Comparison of ENCODE assay signal across 10 cellular contexts in the genomic region with DNA sequence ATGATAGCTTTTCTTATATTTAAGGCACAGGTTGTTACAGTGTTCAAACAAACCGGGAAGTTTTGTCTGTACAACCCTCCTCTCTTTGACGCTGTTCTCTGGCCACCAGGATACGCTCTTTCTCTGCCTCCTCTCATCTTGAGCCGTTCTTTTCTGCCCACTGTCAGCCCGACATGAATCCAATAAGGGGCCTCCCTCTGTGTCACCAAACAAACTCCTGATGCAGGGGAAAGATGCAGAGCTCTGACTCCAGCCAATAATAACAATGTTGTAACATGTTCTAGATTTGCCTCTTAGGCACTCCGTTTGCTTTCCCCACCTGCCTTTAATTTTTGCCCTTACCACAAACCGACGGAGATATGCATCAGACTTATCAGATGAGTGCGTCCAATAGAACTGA.
DNase-seq lines count a peak whose midpoint lies in the region; ATAC-seq and TF ChIP-seq lines count a peak whose summit lies in the region.
"Had no signal": no experiment of that assay in that cellular context is flagged by ENCODE, and none has a peak within 500 bp of the region (broad histone marks: within the 10 kb centered on the region; RNA-seq: fewer than 3 reads in every experiment).

No MANE protein-coding gene starts in this region.

- no peak for ATAC-seq in GM21390 (IDR thresholded peaks at IDR 0.05; ENCODE audit: unreplicated experiment)

- H3K4me2 ChIP-seq in SK-N-SH = peak overlapping the region; percentile 66

- TF ChIP-seq RAD21 in SK-N-SH (IDR thresholded peaks at IDR 0.05; ENCODE audit: low read length) = peak; percentile 46

- H3K27me3 ChIP-seq in SK-N-SH (ENCODE audit: insufficient read depth) = peaks cover 7% of the 10 kb centered on the region; the same call in 1 of the 2 replicates

- H4K20me1 ChIP-seq in SK-N-SH (ENCODE audit: insufficient read depth) = no peaks in the 10 kb centered on the region

- H2AFZ ChIP-seq in SK-N-SH (ENCODE audit: low read depth) = peak overlapping the region; percentile 63; the same call in 1 of the 2 replicates

- no peaks in the 10 kb centered on the region for H3K79me2 ChIP-seq in SK-N-SH (ENCODE audit: insufficient read depth)

- peak overlapping the region; percentile 64; the same call in 1 of the 2 replicates for H3K9ac ChIP-seq in SK-N-SH

- H3K36me3 ChIP-seq in SK-N-SH (replicated peaks in 1 of 2; ENCODE audit: control insufficient read depth in 1 of 2, insufficient read depth in 2 of 2, low read length in 1 of 2) = no peaks in the 10 kb centered on the region

- POLR2A ChIA-PET in SK-N-SH (lab: Yijun Ruan, JAX) = no interaction called here

- 21% methylated on average over 9 of the region's 9 CpGs for WGBS in SK-N-SH (ENCODE audit: low lambda C conversion rate)

- H3K9me2 ChIP-seq in SK-N-SH = no peaks in the 10 kb centered on the region

- H3F3A ChIP-seq in SK-N-SH (replicated peaks; ENCODE audit: insufficient read depth) = peaks cover 17% of the 10 kb centered on the region

- TF ChIP-seq CTCF in SK-N-SH (IDR thresholded peaks at IDR 0.05) (peak; percentile 68), fibroblast of villous mesenchyme (IDR thresholded peaks at IDR 0.05; ENCODE audit: insufficient read depth, low read depth, low read length) (peak; percentile 47), retinal pigment epithelial cell (conservative IDR thresholded peaks at IDR 0.05; ENCODE audit: low read depth, low read length) (peak; percentile 61)

- H3K27ac ChIP-seq in SK-N-SH (ENCODE audit: low read depth in 2 of 2, low read length in 1 of 2) (peak overlapping the region in 1 of 2 experiments; percentile 89; a peak in 3 of 4 replicates), substantia nigra (ENCODE audit: low read depth, low read length, poor library complexity, severe bottlenecking) (no peak overlapping the region)

- H3K4me1 ChIP-seq in SK-N-SH (ENCODE audit: control insufficient read depth in 1 of 2, insufficient read depth in 2 of 2, low read depth in 1 of 2, low read length in 1 of 2) = 0 out of 4 replicates have a peak, but pooled peaks cover 0 to 5% of the 10 kb centered on the region in 2 experiments

- CTCF ChIA-PET in SK-N-SH (lab: Yijun Ruan, JAX) = no interaction called here

- peak; percentile 39 for DNase-seq in GM04503 (ENCODE audit: low read depth)
- DNase-seq in SK-N-SH = peak; percentile 2
- DNase-seq in fibroblast of villous mesenchyme (ENCODE audit: low read depth) = peak; percentile 75
- peak; percentile 37 for DNase-seq in retinal pigment epithelial cell (ENCODE audit: low read depth)
- DNase-seq in SW480 (ENCODE audit: low spot score) = no peak
- no peak for DNase-seq in substantia nigra (lab: John Stamatoyannopoulos, UW)
- no peak for DNase-seq in NCI-H446 treated with DMSO at 0.1 percent for 48 hours (lab: John Stamatoyannopoulos, UW)
- DNase-seq: activated T-cell treated with anti-CD3 and anti-CD28 coated beads, Interleukin-2, amount 50 U/mL, for 48 hours; NCI-H1092 had no signal

- peak in 1 of 2 experiments; percentile 65; a peak in 2 of 4 replicates for TF ChIP-seq EP300 in SK-N-SH (IDR thresholded peaks at IDR 0.05; ENCODE audit: borderline replicate concordance in 1 of 2, low read depth in 1 of 2, low read length in 1 of 2)

- H3K4me3 ChIP-seq in SK-N-SH (ENCODE audit: low read depth in 2 of 2, low read length in 1 of 2) (peak overlapping the region; percentile 26 to 28; a peak in 2 of 4 replicates), fibroblast of villous mesenchyme (ENCODE audit: low read depth, low read length) (no peak overlapping the region), retinal pigment epithelial cell (ENCODE audit: low read length) (peak overlapping the region; percentile 4)

- H3K9me3 ChIP-seq in SK-N-SH = no peaks in the 10 kb centered on the region

TF ChIP-seq in SK-N-SH, 30 proteins besides CTCF, POLR2A, EP300 and RAD21:
- TF ChIP-seq ELF1 (IDR thresholded peaks at IDR 0.05) (no peak), NRF1 (IDR thresholded peaks at IDR 0.05; ENCODE audit: low read depth, low read length) (no peak), MEF2A (IDR thresholded peaks at IDR 0.05; ENCODE audit: borderline replicate concordance, low read depth) (no peak), RCOR1 (IDR thresholded peaks at IDR 0.05; ENCODE audit: low read length) (no peak), SMC3 (IDR thresholded peaks at IDR 0.05; ENCODE audit: low read depth, low read length) (peak; percentile 45), FOSL2 (IDR thresholded peaks at IDR 0.05; ENCODE audit: borderline replicate concordance, low read depth) (0 out of 2 replicates have a peak, but pooled peaks have one; percentile 6), TAF1 (IDR thresholded peaks at IDR 0.05; ENCODE audit: borderline replicate concordance, low read depth, low read length) (no peak), NFIC (IDR thresholded peaks at IDR 0.05; ENCODE audit: borderline replicate concordance) (peak; percentile 60), EZH2phosphoT487 (IDR thresholded peaks at IDR 0.05; ENCODE audit: borderline replicate concordance, low read depth) (no peak), USF1 (IDR thresholded peaks at IDR 0.05; ENCODE audit: borderline replicate concordance, low read depth) (no peak), SIN3A (IDR thresholded peaks at IDR 0.05; ENCODE audit: borderline replicate concordance, low read depth, low read length) (no peak), POLR2AphosphoS5 (IDR thresholded peaks at IDR 0.05; ENCODE audit: low read depth, low read length) (no peak; the same call in 1 of the 2 replicates), YY1 (IDR thresholded peaks at IDR 0.05; ENCODE audit: low read depth) (0 out of 2 replicates have a peak, but pooled peaks have one; percentile 19), USF2 (IDR thresholded peaks at IDR 0.05; ENCODE audit: borderline replicate concordance, low read depth, low read length) (no peak), GABPA (IDR thresholded peaks at IDR 0.05; ENCODE audit: low read depth) (no peak), TCF12 (IDR thresholded peaks at IDR 0.05) (peak; percentile 84), RXRA (IDR thresholded peaks at IDR 0.05; ENCODE audit: borderline replicate concordance, low read depth) (0 out of 2 replicates have a peak, but pooled peaks have one; percentile 25)
- TF ChIP-seq, protein P1, sequence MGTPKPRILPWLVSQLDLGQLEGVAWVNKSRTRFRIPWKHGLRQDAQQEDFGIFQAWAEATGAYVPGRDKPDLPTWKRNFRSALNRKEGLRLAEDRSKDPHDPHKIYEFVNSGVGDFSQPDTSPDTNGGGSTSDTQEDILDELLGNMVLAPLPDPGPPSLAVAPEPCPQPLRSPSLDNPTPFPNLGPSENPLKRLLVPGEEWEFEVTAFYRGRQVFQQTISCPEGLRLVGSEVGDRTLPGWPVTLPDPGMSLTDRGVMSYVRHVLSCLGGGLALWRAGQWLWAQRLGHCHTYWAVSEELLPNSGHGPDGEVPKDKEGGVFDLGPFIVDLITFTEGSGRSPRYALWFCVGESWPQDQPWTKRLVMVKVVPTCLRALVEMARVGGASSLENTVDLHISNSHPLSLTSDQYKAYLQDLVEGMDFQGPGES (IDR thresholded peaks at IDR 0.05; ENCODE audit: low read depth, low read length) = no peak
- TF ChIP-seq, protein P2, sequence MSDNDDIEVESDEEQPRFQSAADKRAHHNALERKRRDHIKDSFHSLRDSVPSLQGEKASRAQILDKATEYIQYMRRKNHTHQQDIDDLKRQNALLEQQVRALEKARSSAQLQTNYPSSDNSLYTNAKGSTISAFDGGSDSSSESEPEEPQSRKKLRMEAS (IDR thresholded peaks at IDR 0.05; ENCODE audit: low read depth) = 0 out of 2 replicates have a peak, but pooled peaks have one; percentile 18
- TF ChIP-seq, protein P3, sequence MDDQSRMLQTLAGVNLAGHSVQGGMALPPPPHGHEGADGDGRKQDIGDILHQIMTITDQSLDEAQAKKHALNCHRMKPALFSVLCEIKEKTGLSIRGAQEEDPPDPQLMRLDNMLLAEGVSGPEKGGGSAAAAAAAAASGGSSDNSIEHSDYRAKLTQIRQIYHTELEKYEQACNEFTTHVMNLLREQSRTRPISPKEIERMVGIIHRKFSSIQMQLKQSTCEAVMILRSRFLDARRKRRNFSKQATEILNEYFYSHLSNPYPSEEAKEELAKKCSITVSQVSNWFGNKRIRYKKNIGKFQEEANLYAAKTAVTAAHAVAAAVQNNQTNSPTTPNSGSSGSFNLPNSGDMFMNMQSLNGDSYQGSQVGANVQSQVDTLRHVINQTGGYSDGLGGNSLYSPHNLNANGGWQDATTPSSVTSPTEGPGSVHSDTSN (IDR thresholded peaks at IDR 0.05) = peak; percentile 36; the same call in 1 of the 2 replicates

Comparison
In these comparisons a context has a peak if more than half of its experiments do, and no peak if none do; other contexts are left out.
1. DNase-seq: peak in GM04503 (single experiment), SK-N-SH (single experiment), fibroblast of villous mesenchyme (single experiment) and retinal pigment epithelial cell (single experiment); none in SW480 (single experiment), substantia nigra (0 of 49) and NCI-H446 treated with DMSO at 0.1 percent for 48 hours (single experiment).
2. Peak in every context shown above with its lines, with median percentiles within 50 percentile points of each other: CTCF ChIP-seq.